ENCODE assay signal across 15 cellular contexts in genomic region chr3:131551761-131552160, GRCh38. TPM values are rescaled to one million over a fixed set of nuclear protein-coding genes. Genes with fewer than 3 reads are reported as not detected.
A peak's percentile ranks its signal among the peaks of the same experiment; 100 is the strongest.
DNase-seq lines count a peak whose midpoint lies in the region; ATAC-seq and TF ChIP-seq lines count a peak whose summit lies in the region.
"Had no signal": no experiment of that assay in that cellular context is flagged by ENCODE, and none has a peak within 500 bp of the region (broad histone marks: within the 10 kb centered on the region; RNA-seq: fewer than 3 reads in every experiment).

No MANE protein-coding gene starts in this region.

- H4K20me1 ChIP-seq in mammary epithelial cell (ENCODE audit: insufficient read depth, low read length) = no peaks in the 10 kb centered on the region

- no peaks in the 10 kb centered on the region for H3K4me1 Mint-ChIP-seq in MCF 10A (ENCODE audit: insufficient read depth, unreplicated experiment)
- H3K4me1 Mint-ChIP-seq: CD14-positive monocyte had no signal

- TF ChIP-seq EP300 in ovary (IDR thresholded peaks at IDR 0.05) = no peak

- no peaks in the 10 kb centered on the region for H3K36me3 ChIP-seq in mammary epithelial cell (ENCODE audit: insufficient read depth, low read length)
- no peaks in the 10 kb centered on the region for H3K36me3 ChIP-seq in adrenal gland (replicated peaks in 1 of 2)
- no peaks in the 10 kb centered on the region for H3K36me3 ChIP-seq in ovary

- H3K27ac Mint-ChIP-seq in MCF 10A (ENCODE audit: low read depth, unreplicated experiment) = no peak overlapping the region
- H3K27ac Mint-ChIP-seq: CD14-positive monocyte; CD8-positive, alpha-beta T cell; HFFc6 had no signal

- H3K36me3 Mint-ChIP-seq in MCF 10A (ENCODE audit: insufficient read depth, unreplicated experiment) = no peaks in the 10 kb centered on the region
- H3K36me3 Mint-ChIP-seq: CD14-positive monocyte; CD8-positive, alpha-beta T cell had no signal

- H3K27me3 ChIP-seq in mammary epithelial cell (ENCODE audit: insufficient read depth, low read length) = peaks cover 2% of the 10 kb centered on the region
- no peaks in the 10 kb centered on the region for H3K27me3 ChIP-seq in adrenal gland
- H3K27me3 ChIP-seq in ovary = no peaks in the 10 kb centered on the region

- POLR2A ChIA-PET in MCF 10A (lab: Yijun Ruan, JAX) = interaction anchor here (1.9 kb wide), 1 partner anchor 10 kb away, joined by 4 read pairs; no protein-coding TSS in a partner anchor

- no peak overlapping the region for H3K4me2 ChIP-seq in mammary epithelial cell (ENCODE audit: insufficient read depth, low read depth, low read length)
- H3K4me2 ChIP-seq: A549 had no signal

- WGBS in mammary epithelial cell (ENCODE audit: low coverage, missing lambda C conversion rate) = 0% methylated on average over 4 of the region's 4 CpGs
- WGBS in adrenal gland, 4 donors = 33 to 45% (median 41%) methylated on average over 4 of the region's 4 CpGs
- WGBS in ovary, 3 donors = 4 to 9% (median 9%) methylated on average over 4 of the region's 4 CpGs

- no peak overlapping the region for H3K4me3 ChIP-seq in mammary epithelial cell (replicated peaks in 1 of 3; ENCODE audit: insufficient read depth in 1 of 3, low read depth in 2 of 3, low read length in 3 of 3)
- no peak overlapping the region for H3K4me3 ChIP-seq in adrenal gland
- H3K4me3 ChIP-seq in ovary = no peak overlapping the region
- H3K4me3 ChIP-seq: A549, K562 had no signal

- TF ChIP-seq POLR2A in adrenal gland (IDR thresholded peaks at IDR 0.05) (no peak), ovary (IDR thresholded peaks at IDR 0.05) (no peak)

- H3K9me3 ChIP-seq in mammary epithelial cell (replicated peaks; ENCODE audit: insufficient read depth, low read length) (no peaks in the 10 kb centered on the region), adrenal gland (replicated peaks in 1 of 3) (no peaks in the 10 kb centered on the region), ovary (no peaks in the 10 kb centered on the region)
- H3K9me3 ChIP-seq: A549 had no signal

- dilution Hi-C loops in mammary epithelial cell (cut with HindIII; ENCODE audit: low sequenced_read_pairs) = no loop called here

- H3K4me3 Mint-ChIP-seq in MCF 10A (ENCODE audit: unreplicated experiment) = no peak overlapping the region
- H3K4me3 Mint-ChIP-seq: CD14-positive monocyte; CD8-positive, alpha-beta T cell; HFFc6 had no signal

- H2AFZ ChIP-seq in mammary epithelial cell (ENCODE audit: low read depth, low read length) = no peak overlapping the region

- intact Hi-C loops in MCF 10A (cut with micrococcal nuclease) = no loop called here
- intact Hi-C loops in mammary epithelial cell (cut with micrococcal nuclease) = no loop called here
- intact Hi-C loops in adrenal gland (cut with DNase I) = no loop called here
- intact Hi-C loops in ovary (cut with DNase I) = no loop called here

- DNase-seq in MCF 10A (ENCODE audit: unreplicated experiment) = peak; percentile 57
- DNase-seq in mammary epithelial cell = no peak
- DNase-seq in adrenal gland = peak in 6 of 7 donors; percentile 39 to 58 (median 52)
- peak; percentile 35 to 74 (median 55) for DNase-seq in ovary
- DNase-seq in superior temporal gyrus (ENCODE audit: extremely low spot score) = no peak
- DNase-seq: CD8-positive, alpha-beta T cell; COR-L47; DMS53; HCEC 1CT; HFFc6 had no signal

- no peaks in the 10 kb centered on the region for H3K4me1 ChIP-seq in mammary epithelial cell (ENCODE audit: insufficient read depth, low read length)
- H3K4me1 ChIP-seq in adrenal gland (replicated peaks in 1 of 2) = peaks cover 0 to 4% of the 10 kb centered on the region in 2 donors
- H3K4me1 ChIP-seq in ovary (ENCODE audit: insufficient read depth) = peaks cover 3% of the 10 kb centered on the region
- H3K4me1 ChIP-seq: A549 had no signal

- in situ Hi-C loops in mammary epithelial cell (cut with MboI; ENCODE audit: low sequenced_read_pairs in 2 of 2) = no loop called here

- CTCF ChIA-PET in MCF 10A (lab: Yijun Ruan, JAX) = no interaction called here
- CTCF ChIA-PET in mammary epithelial cell (lab: Charles Lee; ENCODE audit: low non-redundant PET) = no interaction called here

- no peak overlapping the region for H3K27ac ChIP-seq in mammary epithelial cell (ENCODE audit: insufficient read depth, low read depth, low read length)
- H3K27ac ChIP-seq in adrenal gland = no peak overlapping the region
- no peak overlapping the region for H3K27ac ChIP-seq in ovary
- H3K27ac ChIP-seq: A549 had no signal

- no peak for ATAC-seq in HG03442 (IDR thresholded peaks at IDR 0.05; ENCODE audit: unreplicated experiment)
- no peak for ATAC-seq in GM21737 (IDR thresholded peaks at IDR 0.05; ENCODE audit: unreplicated experiment)
- ATAC-seq: A549; CD8-positive, alpha-beta T cell; K562 had no signal

- no peaks in the 10 kb centered on the region for H3K9me3 Mint-ChIP-seq in MCF 10A (ENCODE audit: unreplicated experiment)
- H3K9me3 Mint-ChIP-seq: CD8-positive, alpha-beta T cell; HFFc6 had no signal

- H3K27me3 Mint-ChIP-seq in MCF 10A (ENCODE audit: insufficient read depth, unreplicated experiment) = peaks cover 32% of the 10 kb centered on the region

- BruUV-seq in MCF 10A (replicated peaks; lab: Mats Ljungman, UMichigan) (no TSS peak), mammary epithelial cell (replicated peaks; lab: Mats Ljungman, UMichigan) (no TSS peak)

- H3K79me2 ChIP-seq in mammary epithelial cell (ENCODE audit: insufficient read depth, low read length) = no peaks in the 10 kb centered on the region

- TF ChIP-seq CTCF in MCF 10A (IDR thresholded peaks at IDR 0.05; ENCODE audit: unreplicated experiment) (no peak), mammary epithelial cell (conservative IDR thresholded peaks at IDR 0.05 in 1 of 2, IDR thresholded peaks at IDR 0.05 in 1 of 2; ENCODE audit: extremely low read depth in 1 of 2, insufficient read depth in 1 of 2, low read depth in 1 of 2, low read length in 2 of 2) (no peak), adrenal gland (IDR thresholded peaks at IDR 0.05) (no peak), ovary (IDR thresholded peaks at IDR 0.05) (no peak)

- no peak overlapping the region for H3K9ac ChIP-seq in mammary epithelial cell (ENCODE audit: insufficient read depth, low read length)

RNA-seq across cellular contexts. Expression of gene MRPL3, which starts 49.0 kb away (rescaled TPM):
- total RNA-seq in MCF 10A (2022) (138 and 179 TPM in 2 replicates), mammary epithelial cell (100 to 1,000 TPM in 1 of 2 donors, 10 to 100 TPM in 1; 78.9 to 103 TPM), adrenal gland (10 to 100 TPM; 48.4 to 96.1 (median 70.6) TPM), ovary (10 to 100 TPM; 58.5 to 91.8 (median 70.1) TPM)
- polyA plus RNA-seq in mammary epithelial cell (113 TPM), adrenal gland (100 to 1,000 TPM in 1 of 3 donors, 10 to 100 TPM in 2; 50.0 to 195 (median 62.6) TPM), ovary (10 to 100 TPM; 57.2 to 85.2 TPM)
- 98.1 TPM for polyA minus RNA-seq in mammary epithelial cell

Comparison
In these comparisons a context has a peak if more than half of its experiments do, and no peak if none do; other contexts are left out.
1. DNase-seq: peak in MCF 10A (single experiment), adrenal gland (6 of 7) and ovary (5 of 5); none in mammary epithelial cell (single experiment) and superior temporal gyrus (single experiment).